ENCODE assay signal across 23 cellular contexts in genomic region chr6:158413814-158414563, GRCh38.
A peak's percentile ranks its signal among the peaks of the same experiment; 100 is the strongest.
DNase-seq lines count a peak whose midpoint lies in the region; ATAC-seq and TF ChIP-seq lines count a peak whose summit lies in the region.
"Had no signal": no experiment of that assay in that cellular context is flagged by ENCODE, and none has a peak within 500 bp of the region (broad histone marks: within the 10 kb centered on the region; RNA-seq: fewer than 3 reads in every experiment).

No MANE protein-coding gene starts in this region.

- TF ChIP-seq EP300 in esophagus muscularis mucosa (IDR thresholded peaks at IDR 0.05): no peak

- no peaks in the 10 kb centered on the region for H3K79me1 ChIP-seq in H9 (ENCODE audit: insufficient read depth, low read depth, low read length, poor library complexity, severe bottlenecking)

- H2BK20ac ChIP-seq in H9 (ENCODE audit: low read depth, low read length, poor library complexity, severe bottlenecking): no peak overlapping the region

- POLR2A ChIA-PET in WTC11 (lab: Charles Lee): no interaction called here

- H3K9me3 ChIP-seq in H9 (ENCODE audit: control insufficient read depth, low read depth, low read length): no peaks in the 10 kb centered on the region
- H3K9me3 ChIP-seq in esophagus muscularis mucosa: no peaks in the 10 kb centered on the region
- peaks cover 0 to under 1% (median 0%) of the 10 kb centered on the region in 5 donors for H3K9me3 ChIP-seq in subcutaneous abdominal adipose tissue (ENCODE audit: control insufficient read depth in 5 of 5, low read length in 5 of 5)
- H3K9me3 ChIP-seq: A549, MG63 had no signal

- no peak overlapping the region for H3K4me3 Mint-ChIP-seq in H9
- H3K4me3 Mint-ChIP-seq in WTC11: no peak overlapping the region
- H3K4me3 Mint-ChIP-seq: B cell; CD4-positive, alpha-beta T cell had no signal

- no peak overlapping the region for H2BK15ac ChIP-seq in H9 (ENCODE audit: low read depth, low read length)

- H3K23me2 ChIP-seq in H9 (ENCODE audit: insufficient read length, low read depth, low read length, poor library complexity, severe bottlenecking): no peaks in the 10 kb centered on the region

- H3K14ac ChIP-seq in H9 (ENCODE audit: insufficient read depth, low read length): no peak overlapping the region

- no peak overlapping the region for H4K8ac ChIP-seq in H9 (replicated peaks; ENCODE audit: insufficient read length, low read depth, low read length)

- H3K4me1 Mint-ChIP-seq in H9: peaks cover 6 to 9% of the 10 kb centered on the region in 2 experiments
- H3K4me1 Mint-ChIP-seq in WTC11: peaks cover 7% of the 10 kb centered on the region

- H2AFZ ChIP-seq in H9 (ENCODE audit: low read length): no peak overlapping the region

- H3K23ac ChIP-seq in H9 (ENCODE audit: insufficient read length, low read depth, low read length): no peak overlapping the region

- no peak for ATAC-seq in WTC11
- no peak for ATAC-seq in HG02885 (IDR thresholded peaks at IDR 0.05; ENCODE audit: poor library complexity, unreplicated experiment)
- ATAC-seq: A549 had no signal

- H3K27me3 ChIP-seq in H9 (ENCODE audit: insufficient read depth, low read length) (no peaks in the 10 kb centered on the region), esophagus muscularis mucosa (no peaks in the 10 kb centered on the region), subcutaneous abdominal adipose tissue (ENCODE audit: control insufficient read depth in 5 of 5, insufficient read depth in 4 of 5, low read length in 5 of 5) (no peaks in the 10 kb centered on the region)
- H3K27me3 ChIP-seq: MG63, Peyer's patch, SJCRH30 had no signal

- no peak overlapping the region for H3T11ph ChIP-seq in H9 (ENCODE audit: low read length)

- H3K27me3 Mint-ChIP-seq in H9 (ENCODE audit: low read depth) (no peaks in the 10 kb centered on the region), WTC11 (ENCODE audit: low read depth) (no peaks in the 10 kb centered on the region)
- H3K27me3 Mint-ChIP-seq: B cell; CD4-positive, alpha-beta T cell had no signal

- TF ChIP-seq CTCF in H9 (conservative IDR thresholded peaks at IDR 0.05) (no peak), WTC11 (IDR thresholded peaks at IDR 0.05) (no peak), esophagus muscularis mucosa (IDR thresholded peaks at IDR 0.05) (no peak)

- H2BK12ac ChIP-seq in H9 (ENCODE audit: insufficient read length, low read depth, low read length): no peak overlapping the region

- no peak overlapping the region for H2BK5ac ChIP-seq in H9 (ENCODE audit: insufficient read length, low read length)

- H3K18ac ChIP-seq in H9 (ENCODE audit: insufficient read length, low read depth, low read length): no peak overlapping the region

- H3K9me3 Mint-ChIP-seq in H9: 0 out of 5 replicates have a peak, but pooled peaks cover 0 to 2% of the 10 kb centered on the region in 2 experiments
- 0 out of 2 replicates have a peak, but pooled peaks cover under 1% of the 10 kb centered on the region for H3K9me3 Mint-ChIP-seq in WTC11
- H3K9me3 Mint-ChIP-seq: CD4-positive, alpha-beta T cell had no signal

- H3K4me3 ChIP-seq in esophagus muscularis mucosa (no peak overlapping the region), subcutaneous abdominal adipose tissue (ENCODE audit: low read depth in 1 of 5, low read length in 5 of 5) (no peak overlapping the region)
- H3K4me3 ChIP-seq: A549, MG63, Peyer's patch, SJCRH30 had no signal

- H3K56ac ChIP-seq in H9 (ENCODE audit: insufficient read length, low read depth, low read length): no peak overlapping the region

- H3K9ac ChIP-seq in H9 (ENCODE audit: extremely low read depth, insufficient read length, low read length): no peak overlapping the region
- H3K9ac ChIP-seq in subcutaneous abdominal adipose tissue (ENCODE audit: low read length in 5 of 5): no peak overlapping the region

- intact Hi-C loops in esophagus muscularis mucosa (cut with DNase I): no loop called here

- no peak overlapping the region for H4K91ac ChIP-seq in H9 (ENCODE audit: insufficient read length, low read depth, low read length)

- TF ChIP-seq POLR2A in esophagus muscularis mucosa (IDR thresholded peaks at IDR 0.05; ENCODE audit: low read depth): no peak

- H2BK120ac ChIP-seq in H9 (ENCODE audit: low read depth, low read length, poor library complexity, severe bottlenecking): no peak overlapping the region

- H2AK5ac ChIP-seq in H9 (ENCODE audit: insufficient read length, low read length): no peak overlapping the region

- H3K36me3 Mint-ChIP-seq in H9 (ENCODE audit: insufficient read depth in 1 of 3, low read depth in 3 of 3) (peaks cover 0 to 24% (median 8%) of the 10 kb centered on the region in 3 experiments; a peak in 4 of 7 replicates), WTC11 (peaks cover 2% of the 10 kb centered on the region; the same call in 1 of the 2 replicates)

- no peaks in the 10 kb centered on the region for H3K4me1 ChIP-seq in H9 (ENCODE audit: insufficient read depth, low read length)
- peaks cover 9 to 15% (median 13%) of the 10 kb centered on the region in 4 donors for H3K4me1 ChIP-seq in esophagus muscularis mucosa
- peaks cover 0 to 38% (median 29%) of the 10 kb centered on the region in 5 donors for H3K4me1 ChIP-seq in subcutaneous abdominal adipose tissue (ENCODE audit: control insufficient read depth in 5 of 5, insufficient read depth in 5 of 5, low read length in 5 of 5)
- H3K4me1 ChIP-seq: A549 had no signal

- peak overlapping the region in 2 of 3 experiments; percentile 44 to 49; a peak in 3 of 7 replicates for H3K27ac Mint-ChIP-seq in H9
- H3K27ac Mint-ChIP-seq in WTC11: peak overlapping the region; percentile 28; the same call in 1 of the 2 replicates
- H3K27ac Mint-ChIP-seq: B cell; CD4-positive, alpha-beta T cell had no signal

- peaks cover 0 to 14% (median 10%) of the 10 kb centered on the region in 4 donors for H3K36me3 ChIP-seq in esophagus muscularis mucosa
- peaks cover 0 to 15% (median 11%) of the 10 kb centered on the region in 5 donors for H3K36me3 ChIP-seq in subcutaneous abdominal adipose tissue (ENCODE audit: control insufficient read depth in 5 of 5, insufficient read depth in 5 of 5, low read length in 5 of 5)
- H3K36me3 ChIP-seq: Peyer's patch had no signal

- H4K20me1 ChIP-seq in H9 (ENCODE audit: control insufficient read depth, insufficient read depth, insufficient read length): no peaks in the 10 kb centered on the region

- WGBS in H9 (ENCODE audit: extremely low coverage, insufficient read length, low lambda C conversion rate): no CpG with 5 or more reads among the region's 5 CpGs
- 86% methylated on average over 5 of the region's 5 CpGs for WGBS in esophagus muscularis mucosa

- H3K4ac ChIP-seq in H9 (ENCODE audit: low read depth, low read length): no peak overlapping the region

- CTCF ChIA-PET in WTC11 (lab: Charles Lee): no interaction called here

- no peak for DNase-seq in H9
- no peak for DNase-seq in WTC11 (ENCODE audit: low spot score)
- peak; percentile 75 for DNase-seq in esophagus muscularis mucosa (ENCODE audit: extremely low spot score)
- DNase-seq in ecto neural progenitor cell (ENCODE audit: low spot score): no peak
- no peak for DNase-seq in DMS114 treated with DMSO at 0.1 percent for 48 hours (lab: John Stamatoyannopoulos, UW; ENCODE audit: unreplicated experiment)
- DNase-seq in stimulated activated CD8-positive, alpha-beta memory T cell treated with anti-CD3 and anti-CD28 coated beads, Interleukin-4, amount 100 ng/mL, for 48 hours: no peak
- DNase-seq: CD4-positive, alpha-beta T cell; COR-L47; DMS 273 treated with DMSO at 0.1 percent for 48 hours; DND-41; GOT3; Kasumi-1; MG63; NCI-H1417 treated with DMSO at 0.1 percent for 48 hours; NCI-H187; NCI-H446; NCI-H526; Peyer's patch; SJCRH30 had no signal

- H3K27ac ChIP-seq in H9 (ENCODE audit: insufficient read length, low read depth, low read length) (no peak overlapping the region), esophagus muscularis mucosa (replicated peaks in 1 of 4) (no peak overlapping the region), subcutaneous abdominal adipose tissue (ENCODE audit: low read depth, low read length) (peak overlapping the region; percentile 38)
- H3K27ac ChIP-seq: A549, Peyer's patch, SJCRH30 had no signal

- H4K5ac ChIP-seq in H9 (ENCODE audit: insufficient read length, low read depth, low read length): no peak overlapping the region

- H3K79me2 ChIP-seq in H9 (ENCODE audit: insufficient read depth, low read length): no peaks in the 10 kb centered on the region; the same call in 1 of the 2 replicates

- H3K4me2 ChIP-seq in H9 (ENCODE audit: insufficient read depth, insufficient read length, low read length): no peak overlapping the region
- H3K4me2 ChIP-seq: A549 had no signal

TF ChIP-seq in WTC11, 78 proteins besides CTCF, POLR2A, EP300 and RAD21 (continues in another document):
- no peak for TF ChIP-seq HMGXB4 (CRISPR knock-in tag; IDR thresholded peaks at IDR 0.05)
- TF ChIP-seq, protein P1, sequence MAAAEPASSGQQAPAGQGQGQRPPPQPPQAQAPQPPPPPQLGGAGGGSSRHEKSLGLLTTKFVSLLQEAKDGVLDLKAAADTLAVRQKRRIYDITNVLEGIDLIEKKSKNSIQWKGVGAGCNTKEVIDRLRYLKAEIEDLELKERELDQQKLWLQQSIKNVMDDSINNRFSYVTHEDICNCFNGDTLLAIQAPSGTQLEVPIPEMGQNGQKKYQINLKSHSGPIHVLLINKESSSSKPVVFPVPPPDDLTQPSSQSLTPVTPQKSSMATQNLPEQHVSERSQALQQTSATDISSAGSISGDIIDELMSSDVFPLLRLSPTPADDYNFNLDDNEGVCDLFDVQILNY (CRISPR knock-in tag; IDR thresholded peaks at IDR 0.05): no peak
- no peak for TF ChIP-seq SMAD3 (CRISPR knock-in tag; IDR thresholded peaks at IDR 0.05; ENCODE audit: borderline replicate concordance)
- TF ChIP-seq KAT7 (CRISPR knock-in tag; IDR thresholded peaks at IDR 0.05; ENCODE audit: borderline replicate concordance): no peak
